ENCODE assay signal across 26 cellular contexts in the genomic region with DNA sequence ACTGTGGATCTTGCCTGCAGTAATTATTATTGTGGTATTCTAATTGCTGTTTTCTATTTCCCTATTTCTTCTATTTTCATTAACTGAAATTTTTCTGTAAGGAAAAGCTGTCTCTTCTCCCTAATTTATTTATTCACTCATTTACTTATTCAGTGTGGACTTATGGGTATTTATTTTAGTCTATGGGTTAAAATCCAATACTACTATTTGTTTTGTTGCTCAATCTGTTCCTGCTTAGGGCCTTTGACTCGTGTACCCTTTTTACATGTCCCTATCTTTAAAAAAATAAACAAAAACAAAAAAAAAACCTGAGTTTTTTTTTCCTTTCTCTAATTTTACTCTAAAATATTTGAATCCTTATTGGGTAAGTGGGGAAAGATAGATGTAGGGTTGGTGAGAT.
A peak's percentile ranks its signal among the peaks of the same experiment; 100 is the strongest.
DNase-seq lines count a peak whose midpoint lies in the region; ATAC-seq, FAIRE-seq and TF ChIP-seq lines count a peak whose summit lies in the region.
"Had no signal": no experiment of that assay in that cellular context is flagged by ENCODE, and none has a peak within 500 bp of the region (broad histone marks: within the 10 kb centered on the region; RNA-seq: fewer than 3 reads in every experiment).

No MANE protein-coding gene starts in this region.

- ATAC-seq in HepG2 (no peak), left lobe of liver (peak; percentile 78), HG03095 (IDR thresholded peaks at IDR 0.05; ENCODE audit: unreplicated experiment) (no peak)
- ATAC-seq: activated naive CD4-positive, alpha-beta T cell treated with anti-CD3 and anti-CD28 coated beads, Interleukin-2, amount 50 U/mL, for 72 hours had no signal

- no peak overlapping the region for H3K4me2 ChIP-seq in HepG2 (ENCODE audit: low read depth, low read length)
- H3K4me2 ChIP-seq in parathyroid adenoma (ENCODE audit: low read length): no peak overlapping the region
- H3K4me2 ChIP-seq: SK-N-SH had no signal

- H3K9ac ChIP-seq in liver (ENCODE audit: low read depth in 1 of 2, low read length in 2 of 2) (no peak overlapping the region), HepG2 (ENCODE audit: insufficient read depth, low read depth, low read length) (no peak overlapping the region), parathyroid adenoma (no peak overlapping the region)
- H3K9ac ChIP-seq: SK-N-SH had no signal

- no peak for FAIRE-seq in HepG2 (lab: Jason Lieb, UNC)
- FAIRE-seq: colon, H54, islet of Langerhans, small intestine, urothelium cell line had no signal

- intact Hi-C loops in HepG2 (cut with micrococcal nuclease; ENCODE audit: unreplicated experiment): no loop called here
- intact Hi-C loops in vagina (cut with DNase I): no loop called here

- CTCF ChIA-PET in HepG2 (lab: Yijun Ruan, JAX; ENCODE audit: low intra/inter-chr PET ratio, low total read pairs): no interaction called here

- TF ChIP-seq POLR2A in HepG2 (IDR thresholded peaks at IDR 0.05; ENCODE audit: insufficient read depth in 1 of 2, low read depth in 2 of 2, low read length in 2 of 2): no peak
- no peak for TF ChIP-seq POLR2A in vagina (IDR thresholded peaks at IDR 0.05)

- BruUV-seq in HepG2 (replicated peaks; lab: Mats Ljungman, UMichigan): no TSS peak

- H3K27ac ChIP-seq in liver (ENCODE audit: low read depth in 1 of 2, low read length in 2 of 2) (no peak overlapping the region), HepG2 (ENCODE audit: extremely low read length, insufficient read depth, low read length) (no peak overlapping the region), parathyroid adenoma (no peak overlapping the region), vagina (peak overlapping the region; percentile 26)
- H3K27ac ChIP-seq: HL-60 had no signal

- no peak overlapping the region for H3K4me3 ChIP-seq in liver (ENCODE audit: low read depth in 1 of 3, low read length in 3 of 3)
- H3K4me3 ChIP-seq in HepG2 (replicated peaks in 1 of 3; ENCODE audit: insufficient read depth in 1 of 3, low read depth in 2 of 3, low read length in 3 of 3): no peak overlapping the region
- no peak overlapping the region for H3K4me3 ChIP-seq in parathyroid adenoma (ENCODE audit: low read depth, low read length)
- H3K4me3 ChIP-seq in vagina: no peak overlapping the region
- H3K4me3 ChIP-seq: left lung had no signal

- 31% methylated on average over 1 of the region's 1 CpG for WGBS in liver
- WGBS in HepG2 (ENCODE audit: low lambda C conversion rate): 0% methylated on average over 1 of the region's 1 CpG

- H3K36me3 ChIP-seq in liver (ENCODE audit: control insufficient read depth in 4 of 4, insufficient read depth in 3 of 4, low read depth in 1 of 4, low read length in 3 of 4): no peaks in the 10 kb centered on the region
- no peaks in the 10 kb centered on the region for H3K36me3 ChIP-seq in HepG2 (replicated peaks in 1 of 2; ENCODE audit: control insufficient read depth in 1 of 2, insufficient read depth in 2 of 2, low read length in 2 of 2)
- no peaks in the 10 kb centered on the region for H3K36me3 ChIP-seq in parathyroid adenoma (ENCODE audit: control insufficient read depth, insufficient read depth, low read length)
- no peaks in the 10 kb centered on the region for H3K36me3 ChIP-seq in vagina
- H3K36me3 ChIP-seq: left lung had no signal

- DNase-seq in HepG2 (ENCODE audit: low spot score): no peak
- DNase-seq in left lobe of liver (ENCODE audit: low spot score): no peak
- DNase-seq in vagina (ENCODE audit: extremely low spot score in 2 of 2): no peak
- DNase-seq in NCI-H187 treated with DMSO at 0.1 percent for 48 hours (lab: John Stamatoyannopoulos, UW): no peak
- DNase-seq in A172 (ENCODE audit: low spot score): no peak
- DNase-seq: 8988T; activated CD4-positive, alpha-beta memory T cell treated with anti-CD3 and anti-CD28 coated beads for 36 hours; activated CD4-positive, CD25-positive, alpha-beta regulatory T cell treated with anti-CD3 and anti-CD28 coated beads, Interleukin-2, amount 50 U/mL, for 72 hours; activated CD8-positive, alpha-beta memory T cell treated with anti-CD3 and anti-CD28 coated beads, Interleukin-2, amount 50 U/mL, for 4 hours; CD4-positive, alpha-beta memory T cell; effector CD4-positive, alpha-beta T cell; left lung; NCI-H2081; NCI-H2227 treated with DMSO at 0.1 percent for 48 hours; SK-N-SH; small intestine; stimulated activated naive CD4-positive, alpha-beta T cell treated with Interleukin-2 at 50 U/mL for 16 hours had no signal

- POLR2A ChIA-PET in HepG2 (lab: Yijun Ruan, JAX): no interaction called here

- H3K79me2 ChIP-seq in HepG2 (ENCODE audit: insufficient read depth, low read length) (no peaks in the 10 kb centered on the region), parathyroid adenoma (no peaks in the 10 kb centered on the region)

- in situ Hi-C loops in HepG2 (cut with HindIII; ENCODE audit: extremely low pct_ligation_motif_present, low pct_unique_long_range_greater_than_20kb): no loop called here

- no peaks in the 10 kb centered on the region for H3K27me3 ChIP-seq in liver (ENCODE audit: control insufficient read depth in 4 of 4, insufficient read depth in 4 of 4, low read length in 3 of 4)
- H3K27me3 ChIP-seq in HepG2 (ENCODE audit: control insufficient read depth in 1 of 2, insufficient read depth in 2 of 2, low read length in 2 of 2): peaks cover 0 to 9% of the 10 kb centered on the region in 2 experiments; a peak in 2 of 5 replicates
- no peaks in the 10 kb centered on the region for H3K27me3 ChIP-seq in parathyroid adenoma (ENCODE audit: control insufficient read depth, insufficient read depth, low read length)
- no peaks in the 10 kb centered on the region for H3K27me3 ChIP-seq in vagina
- H3K27me3 ChIP-seq: left lung had no signal

- no peaks in the 10 kb centered on the region for H4K20me1 ChIP-seq in HepG2 (ENCODE audit: insufficient read depth, low read length)

- H3K9me3 ChIP-seq in liver (ENCODE audit: control insufficient read depth in 4 of 4, low read length in 3 of 4) (no peaks in the 10 kb centered on the region), HepG2 (ENCODE audit: low read length) (no peaks in the 10 kb centered on the region), parathyroid adenoma (ENCODE audit: control insufficient read depth, low read length) (no peaks in the 10 kb centered on the region), vagina (no peaks in the 10 kb centered on the region)
- H3K9me3 ChIP-seq: left lung, SK-N-SH had no signal

- TF ChIP-seq CTCF in liver (IDR thresholded peaks at IDR 0.05; ENCODE audit: low read depth, low read length, missing input control) (no peak), HepG2 (CRISPR knock-in tag; IDR thresholded peaks at IDR 0.05) (no peak), parathyroid adenoma (IDR thresholded peaks at IDR 0.05) (no peak), vagina (IDR thresholded peaks at IDR 0.05) (no peak)

- TF ChIP-seq EP300 in HepG2 (IDR thresholded peaks at IDR 0.05; ENCODE audit: low read depth in 2 of 2, low read length in 2 of 2) (no peak), HepG2 (CRISPR knock-in tag; IDR thresholded peaks at IDR 0.05; ENCODE audit: borderline replicate concordance) (no peak)

- TF ChIP-seq RAD21 in liver (IDR thresholded peaks at IDR 0.05): peak; percentile 28 to 34
- TF ChIP-seq RAD21 in HepG2 (CRISPR knock-in tag; IDR thresholded peaks at IDR 0.05): no peak

- peaks cover 7 to 30% (median 20%) of the 10 kb centered on the region in 4 donors for H3K4me1 ChIP-seq in liver (ENCODE audit: control insufficient read depth in 4 of 4, insufficient read depth in 4 of 4, low read length in 3 of 4)
- H3K4me1 ChIP-seq in HepG2 (ENCODE audit: insufficient read depth, low read length): peaks cover 2% of the 10 kb centered on the region; the same call in 1 of the 2 replicates
- H3K4me1 ChIP-seq in parathyroid adenoma: no peaks in the 10 kb centered on the region
- H3K4me1 ChIP-seq in vagina: peaks cover 11% of the 10 kb centered on the region

- H2AFZ ChIP-seq in HepG2 (ENCODE audit: low read length) (no peak overlapping the region), parathyroid adenoma (peak overlapping the region; percentile 38)

TF ChIP-seq in liver, 16 proteins besides CTCF, POLR2A, EP300 and RAD21 (continues in another document):
- TF ChIP-seq GABPA (IDR thresholded peaks at IDR 0.05 in 1 of 2, conservative IDR thresholded peaks at IDR 0.05 in 1 of 2) (no peak), NR2F2 (IDR thresholded peaks at IDR 0.05) (no peak), FOXA2 (IDR thresholded peaks at IDR 0.05) (peak; percentile 79)

TF ChIP-seq in HepG2, 621 proteins besides CTCF, POLR2A, EP300 and RAD21:
- no peak for TF ChIP-seq ZBTB20 (CRISPR knock-in tag; IDR thresholded peaks at IDR 0.05; ENCODE audit: borderline replicate concordance, low read depth)
- no peak for TF ChIP-seq HOXD1 (CRISPR knock-in tag; IDR thresholded peaks at IDR 0.05)
- TF ChIP-seq JARID2 (CRISPR knock-in tag; IDR thresholded peaks at IDR 0.05; ENCODE audit: insufficient replicate concordance): no peak
- TF ChIP-seq ZNF33A (CRISPR knock-in tag; IDR thresholded peaks at IDR 0.05; ENCODE audit: borderline replicate concordance): no peak
- TF ChIP-seq SKI (IDR thresholded peaks at IDR 0.05; ENCODE audit: partially characterized antibody): no peak
- no peak for TF ChIP-seq REXO4 (CRISPR knock-in tag; IDR thresholded peaks at IDR 0.05; ENCODE audit: borderline replicate concordance)
- TF ChIP-seq, protein P1, sequence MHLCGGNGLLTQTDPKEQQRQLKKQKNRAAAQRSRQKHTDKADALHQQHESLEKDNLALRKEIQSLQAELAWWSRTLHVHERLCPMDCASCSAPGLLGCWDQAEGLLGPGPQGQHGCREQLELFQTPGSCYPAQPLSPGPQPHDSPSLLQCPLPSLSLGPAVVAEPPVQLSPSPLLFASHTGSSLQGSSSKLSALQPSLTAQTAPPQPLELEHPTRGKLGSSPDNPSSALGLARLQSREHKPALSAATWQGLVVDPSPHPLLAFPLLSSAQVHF (CRISPR knock-in tag; IDR thresholded peaks at IDR 0.05): no peak
- TF ChIP-seq ZNF317 (CRISPR knock-in tag; IDR thresholded peaks at IDR 0.05): no peak
- no peak for TF ChIP-seq SMARCE1 (IDR thresholded peaks at IDR 0.05; ENCODE audit: borderline replicate concordance)
